Comparison of ENCODE assay signal across 8 cellular contexts in the genomic region with DNA sequence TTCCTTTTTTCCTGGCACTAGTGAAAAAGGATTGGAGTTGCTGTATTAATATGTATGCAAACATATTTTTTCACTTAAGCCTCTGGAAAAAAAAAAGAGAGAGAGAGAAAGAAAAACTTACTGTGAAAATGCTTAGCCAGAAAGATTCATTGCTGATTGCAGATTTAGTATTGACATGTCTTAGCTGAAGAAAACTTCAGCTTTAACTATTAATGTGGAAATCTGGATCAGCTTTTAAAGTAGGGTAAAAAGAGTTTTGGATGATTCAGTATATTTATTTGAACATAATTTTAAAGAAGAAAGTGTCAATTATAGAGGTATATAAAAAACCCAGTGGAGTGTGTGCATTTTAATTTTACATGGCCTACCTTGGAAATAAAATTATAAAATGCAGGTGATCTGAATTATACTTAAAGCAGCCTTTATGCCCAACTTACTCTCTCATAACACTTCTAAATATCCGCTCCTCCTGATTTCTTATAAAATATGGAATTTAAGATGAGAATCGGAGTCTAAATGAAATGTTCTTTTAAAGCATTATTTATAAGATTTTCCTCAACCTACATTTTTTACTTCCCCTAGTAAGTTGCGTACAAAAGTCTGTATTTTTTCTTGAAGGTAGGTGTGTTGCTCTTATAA. TPM values are rescaled to one million over a fixed set of nuclear protein-coding genes. Genes with fewer than 3 reads are reported as not detected.
A peak's percentile ranks its signal among the peaks of the same experiment; 100 is the strongest.
DNase-seq lines count a peak whose midpoint lies in the region; ATAC-seq and TF ChIP-seq lines count a peak whose summit lies in the region.

No MANE protein-coding gene starts in this region.

- DNase-seq in activated T-cell treated with anti-CD3 and anti-CD28 coated beads, Interleukin-2, amount 50 U/mL, for 4 hours, result no peak
- DNase-seq in activated T-cell treated with anti-CD3 and anti-CD28 coated beads for 4 hours (no peak), ascending aorta (ENCODE audit: low spot score in 2 of 2) (no peak), thyroid gland (no peak), UCSD-AML1 (lab: John Stamatoyannopoulos, UW; ENCODE audit: unreplicated experiment) (no peak)
- no peak for DNase-seq in stimulated activated CD4-positive, alpha-beta T cell treated with anti-CD3 and anti-CD28 coated beads, Interleukin-1b, Interleukin-23, amount 100 ng/mL, for 48 hours

- ATAC-seq in activated T-cell treated with anti-CD3 and anti-CD28 coated beads, Interleukin-2, amount 50 U/mL, for 4 hours, result no peak
- no peak for ATAC-seq in GM18868 (IDR thresholded peaks at IDR 0.05; ENCODE audit: unreplicated experiment)

- no peaks in the 10 kb centered on the region for H3K27me3 Mint-ChIP-seq in activated T-cell treated with anti-CD3 and anti-CD28 coated beads, Interleukin-2, amount 50 U/mL, for 4 hours (ENCODE audit: low read depth)

- H3K27ac ChIP-seq in ascending aorta, result peak overlapping the region; percentile 67 to 92
- H3K27ac ChIP-seq in liver (ENCODE audit: low read depth in 1 of 2, low read length in 2 of 2), result peak overlapping the region; percentile 69 to 100
- H3K27ac ChIP-seq in thyroid gland, result peak overlapping the region; percentile 99 to 100 (median 100)

- peaks cover 50% of the 10 kb centered on the region for H3K4me1 Mint-ChIP-seq in activated T-cell treated with anti-CD3 and anti-CD28 coated beads, Interleukin-2, amount 50 U/mL, for 4 hours (ENCODE audit: low read depth)

- H3K4me3 Mint-ChIP-seq in activated T-cell treated with anti-CD3 and anti-CD28 coated beads, Interleukin-2, amount 50 U/mL, for 4 hours, result peak overlapping the region; percentile 97

- H3K9me3 ChIP-seq in ascending aorta (no peaks in the 10 kb centered on the region), liver (ENCODE audit: control insufficient read depth in 4 of 4, low read length in 3 of 4) (no peaks in the 10 kb centered on the region), thyroid gland (no peaks in the 10 kb centered on the region)

- peaks cover 0 to 20% of the 10 kb centered on the region in 2 donors for H3K4me1 ChIP-seq in ascending aorta
- peaks cover 3 to 27% (median 19%) of the 10 kb centered on the region in 4 donors for H3K4me1 ChIP-seq in liver (ENCODE audit: control insufficient read depth in 4 of 4, insufficient read depth in 4 of 4, low read length in 3 of 4)
- H3K4me1 ChIP-seq in thyroid gland, result peaks cover 0 to 30% of the 10 kb centered on the region in 2 donors

- peaks cover 0 to 14% of the 10 kb centered on the region in 2 donors for H3K36me3 ChIP-seq in ascending aorta
- H3K36me3 ChIP-seq in liver (ENCODE audit: control insufficient read depth in 4 of 4, insufficient read depth in 3 of 4, low read depth in 1 of 4, low read length in 3 of 4), result peaks cover 0 to 6% (median 0%) of the 10 kb centered on the region in 4 donors
- peaks cover 14 to 28% of the 10 kb centered on the region in 2 donors for H3K36me3 ChIP-seq in thyroid gland

- H3K9ac ChIP-seq in liver (ENCODE audit: low read depth in 1 of 2, low read length in 2 of 2), result peak overlapping the region; percentile 88 to 93

- H3K27me3 ChIP-seq in ascending aorta, result no peaks in the 10 kb centered on the region
- no peaks in the 10 kb centered on the region for H3K27me3 ChIP-seq in liver (ENCODE audit: control insufficient read depth in 4 of 4, insufficient read depth in 4 of 4, low read length in 3 of 4)
- no peaks in the 10 kb centered on the region for H3K27me3 ChIP-seq in thyroid gland

- H3K4me3 ChIP-seq in ascending aorta, result peak overlapping the region; percentile 69 to 75
- H3K4me3 ChIP-seq in liver (ENCODE audit: low read depth in 1 of 3, low read length in 3 of 3), result peak overlapping the region in 1 of 3 donors; percentile 12
- H3K4me3 ChIP-seq in thyroid gland (replicated peaks in 1 of 3), result peak overlapping the region in 2 of 3 donors; percentile 93 to 97

- H3K36me3 Mint-ChIP-seq in activated T-cell treated with anti-CD3 and anti-CD28 coated beads, Interleukin-2, amount 50 U/mL, for 4 hours (ENCODE audit: insufficient read depth), result peaks cover 9% of the 10 kb centered on the region

- TF ChIP-seq CTCF in ascending aorta (IDR thresholded peaks at IDR 0.05) (no peak), liver (IDR thresholded peaks at IDR 0.05; ENCODE audit: low read depth, low read length, missing input control) (no peak), thyroid gland (IDR thresholded peaks at IDR 0.05) (no peak)

- intact Hi-C loops in ascending aorta (cut with DNase I) (loop anchor here (5.0 to 10.0 kb wide), 8 partner anchors 391 to 1614 kb away; no protein-coding TSS in a partner anchor), thyroid gland (cut with DNase I) (loop anchor here (10.0 kb wide), 3 partner anchors 164 to 604 kb away; no protein-coding TSS in a partner anchor)

- H3K9me3 Mint-ChIP-seq in activated T-cell treated with anti-CD3 and anti-CD28 coated beads, Interleukin-2, amount 50 U/mL, for 4 hours, result no peaks in the 10 kb centered on the region

- no peak for TF ChIP-seq POLR2A in thyroid gland (IDR thresholded peaks at IDR 0.05)

- 53% methylated on average over 3 of the region's 3 CpGs for WGBS in liver
- WGBS in thyroid gland, 2 donors, result 34 to 44% methylated on average over 3 of the region's 3 CpGs

- no peak for TF ChIP-seq RAD21 in liver (IDR thresholded peaks at IDR 0.05)

TF ChIP-seq in liver, 16 proteins besides CTCF, POLR2A, EP300 and RAD21:
- TF ChIP-seq HNF4G (IDR thresholded peaks at IDR 0.05) (no peak), FOXA2 (IDR thresholded peaks at IDR 0.05) (no peak), HNF4A (conservative IDR thresholded peaks at IDR 0.05) (no peak), REST (IDR thresholded peaks at IDR 0.05) (no peak)
- TF ChIP-seq, protein P1, sequence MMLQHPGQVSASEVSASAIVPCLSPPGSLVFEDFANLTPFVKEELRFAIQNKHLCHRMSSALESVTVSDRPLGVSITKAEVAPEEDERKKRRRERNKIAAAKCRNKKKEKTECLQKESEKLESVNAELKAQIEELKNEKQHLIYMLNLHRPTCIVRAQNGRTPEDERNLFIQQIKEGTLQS (IDR thresholded peaks at IDR 0.05), result no peak

RNA-seq across cellular contexts. Expression of gene CITED2, which starts 3.6 kb away (rescaled TPM):
- total RNA-seq in activated T-cell treated with anti-CD3 and anti-CD28 coated beads, Interleukin-2, amount 50 U/mL, for 4 hours, result 10 to 100 TPM; 35.3 to 61.8 (median 54.1) TPM
- total RNA-seq in ascending aorta, result 147 TPM
- 10 to 100 TPM in 1 of 2 donors, 1 to 10 TPM in 1; 9.9 to 57.1 TPM for total RNA-seq in liver
- 10 to 100 TPM; 14.5 to 30.5 TPM for polyA plus RNA-seq in liver
- total RNA-seq in thyroid gland, result 100 to 1,000 TPM; 178 to 354 (median 261) TPM
